Comparison of ENCODE assay signal across 13 cellular contexts in the genomic region with DNA sequence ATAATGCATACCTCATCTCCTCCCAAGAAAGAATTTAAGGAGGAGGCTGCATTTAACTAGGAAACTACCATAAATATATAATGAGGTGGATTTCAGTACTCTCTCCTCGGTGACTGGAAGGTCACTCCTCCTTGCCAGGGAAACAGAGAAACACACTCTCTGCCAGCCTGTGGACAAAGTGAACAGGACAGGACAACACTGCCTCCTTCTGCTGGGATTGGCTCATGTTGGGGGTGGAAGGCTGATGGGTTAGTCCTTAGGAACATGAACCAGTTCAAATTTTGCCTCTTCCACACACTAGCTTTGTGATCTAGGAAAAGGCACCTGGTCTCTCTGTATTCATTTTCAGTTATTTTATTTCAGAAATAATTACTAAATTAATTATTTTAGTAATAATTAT. TPM values are rescaled to one million over a fixed set of nuclear protein-coding genes. Genes with fewer than 3 reads are reported as not detected.
DNase-seq lines count a peak whose midpoint lies in the region; ATAC-seq, FAIRE-seq and TF ChIP-seq lines count a peak whose summit lies in the region.
"Had no signal": no experiment of that assay in that cellular context is flagged by ENCODE, and none has a peak within 500 bp of the region (broad histone marks: within the 10 kb centered on the region; RNA-seq: fewer than 3 reads in every experiment).

No MANE protein-coding gene starts in this region.

- H3K4me2 ChIP-seq in A549 (no peak overlapping the region), GM12878 (ENCODE audit: control insufficient read depth, insufficient read depth) (no peak overlapping the region), Karpas-422 (ENCODE audit: low read depth, low read length, poor library complexity, severe bottlenecking) (no peak overlapping the region)

- no peaks in the 10 kb centered on the region for H3K9me3 ChIP-seq in A549
- no peaks in the 10 kb centered on the region for H3K9me3 ChIP-seq in GM12878 (replicated peaks; ENCODE audit: control insufficient read depth, insufficient read depth, low read length)
- H3K9me3 ChIP-seq in Karpas-422 (ENCODE audit: low read length): no peaks in the 10 kb centered on the region
- H3K9me3 ChIP-seq: BLaER1 treated with 17β-estradiol and CSF1 and Interleukin-3, amounts not matched to agents 10 nM and 100 nM had no signal

- no peak for TF ChIP-seq CTCF in A549 (IDR thresholded peaks at IDR 0.05)
- peak in 1 of 3 experiments; percentile 26; a peak in 2 of 6 replicates for TF ChIP-seq CTCF in GM12878 (IDR thresholded peaks at IDR 0.05 in 2 of 3, conservative IDR thresholded peaks at IDR 0.05 in 1 of 3; ENCODE audit: control insufficient read depth in 2 of 3, extremely low read depth in 1 of 3, insufficient read depth in 1 of 3, low read depth in 3 of 3, low read length in 3 of 3)

- H3K9ac ChIP-seq in GM12878 (ENCODE audit: control insufficient read depth, insufficient read depth, low read length) (no peak overlapping the region), Karpas-422 (ENCODE audit: low read length) (no peak overlapping the region)
- H3K9ac ChIP-seq: BLaER1 treated with 17β-estradiol and CSF1 and Interleukin-3, amounts not matched to agents 10 nM and 100 nM had no signal

- H4K20me1 ChIP-seq in GM12878 (ENCODE audit: control insufficient read depth, insufficient read depth): no peaks in the 10 kb centered on the region
- no peaks in the 10 kb centered on the region for H4K20me1 ChIP-seq in Karpas-422 (ENCODE audit: insufficient read depth, low read depth, low read length)
- H4K20me1 ChIP-seq: BLaER1 treated with 17β-estradiol and CSF1 and Interleukin-3, amounts not matched to agents 10 nM and 100 nM had no signal

- POLR2A ChIA-PET in A549 (lab: Yijun Ruan, JAX) (no interaction called here), GM12878 (lab: Charles Lee) (interaction anchor here (1.3 kb wide), 1 partner anchor 114 kb away, joined by 3 read pairs; no protein-coding TSS in a partner anchor)

- H3K4me1 ChIP-seq in A549 (no peaks in the 10 kb centered on the region), GM12878 (ENCODE audit: control insufficient read depth, insufficient read depth, low read length) (no peaks in the 10 kb centered on the region), Karpas-422 (ENCODE audit: low read length) (no peaks in the 10 kb centered on the region)

- BruUV-seq in GM12878 (replicated peaks; lab: Mats Ljungman, UMichigan): no TSS peak

- DNase-seq in A549 (ENCODE audit: low read depth in 1 of 2, low spot score in 1 of 2): peak in 1 of 2 experiments; percentile 48
- DNase-seq in HPDE6-E6E7 (ENCODE audit: extremely low spot score): peak; percentile 22
- no peak for DNase-seq in GM12878 (ENCODE audit: low read depth, low spot score)
- DNase-seq in iris pigment epithelial cell (ENCODE audit: low read depth): peak; percentile 6
- no peak for DNase-seq in GF-D8 (lab: John Stamatoyannopoulos, UW)
- DNase-seq in hippocampal formation (lab: John Stamatoyannopoulos, UW): no peak
- no peak for DNase-seq in Karpas-422
- DNase-seq: dorsolateral prefrontal cortex, natural killer cell, NCI-H524 treated with DMSO at 0.1 percent for 48 hours had no signal

- FAIRE-seq in A549 (lab: Jason Lieb, UNC): no peak
- no peak for FAIRE-seq in GM12878 (lab: Jason Lieb, UNC)

- RAD21 ChIA-PET in GM12878 (lab: Charles Lee; ENCODE audit: unreplicated experiment): interaction anchor here (0.7 to 6.6 kb wide), 8 partner anchors 12 to 245 kb away, joined by 3 to 81 read pairs (median 4); no protein-coding TSS in a partner anchor

- CTCF ChIA-PET in A549 (lab: Yijun Ruan, JAX): interaction anchor here (1.0 to 2.2 kb wide), 7 partner anchors 10 to 137 kb away, joined by 3 to 13 read pairs (median 4); no protein-coding TSS in a partner anchor
- CTCF ChIA-PET in GM12878 (lab: Yijun Ruan, JAX): interaction anchor here (0.8 to 9.1 kb wide), 22 partner anchors 11 to 560 kb away, joined by 3 to 129 read pairs (median 3); partner anchors contain the start of gene SRI

- no peak for TF ChIP-seq EP300 in A549 (IDR thresholded peaks at IDR 0.05)
- no peak for TF ChIP-seq EP300 in GM12878 (IDR thresholded peaks at IDR 0.05; ENCODE audit: borderline replicate concordance in 1 of 2, control insufficient read depth in 1 of 2, low read depth in 2 of 2, low read length in 2 of 2)

- TF ChIP-seq RAD21 in A549 (conservative IDR thresholded peaks at IDR 0.05 in 1 of 2, IDR thresholded peaks at IDR 0.05 in 1 of 2) (peak in 1 of 2 experiments; percentile 49; a peak in 2 of 5 replicates), GM12878 (IDR thresholded peaks at IDR 0.05; ENCODE audit: insufficient read depth, low read depth, low read length) (no peak)

- peak; percentile 58 to 82; a peak in 3 of 6 replicates for ATAC-seq in A549
- peak; percentile 44; the same call in 2 of the 3 replicates for ATAC-seq in GM12878
- ATAC-seq in HG03095 (IDR thresholded peaks at IDR 0.05; ENCODE audit: unreplicated experiment): no peak

- intact Hi-C loops in GM12878 (cut with micrococcal nuclease; ENCODE audit: unreplicated experiment): loop anchor here (5.0 kb wide), 1 partner anchor 475 kb away; no protein-coding TSS in a partner anchor

- H3K27ac ChIP-seq in A549 (no peak overlapping the region), GM12878 (ENCODE audit: control insufficient read depth, insufficient read depth) (no peak overlapping the region), Karpas-422 (ENCODE audit: low read length) (no peak overlapping the region)
- H3K27ac ChIP-seq: dorsolateral prefrontal cortex had no signal

- no peak for TF ChIP-seq POLR2A in A549 (IDR thresholded peaks at IDR 0.05; ENCODE audit: low read length)
- TF ChIP-seq POLR2A in GM12878 (IDR thresholded peaks at IDR 0.05; ENCODE audit: low read depth, low read length): no peak

- H3K36me3 ChIP-seq in GM12878 (ENCODE audit: control insufficient read depth in 2 of 2, insufficient read depth in 2 of 2, low read length in 1 of 2) (no peaks in the 10 kb centered on the region), Karpas-422 (ENCODE audit: insufficient read depth, low read length) (no peaks in the 10 kb centered on the region)
- H3K36me3 ChIP-seq: BLaER1 treated with 17β-estradiol and CSF1 and Interleukin-3, amounts not matched to agents 10 nM and 100 nM had no signal

- 0% methylated on average over 1 of the region's 1 CpG for WGBS in A549 (ENCODE audit: missing lambda C conversion rate)
- WGBS in GM12878 (ENCODE audit: insufficient coverage, insufficient replicate concordance, low lambda C conversion rate, missing lambda C conversion rate): 33% methylated on average over 1 of the region's 1 CpG

- no peaks in the 10 kb centered on the region for H3K27me3 ChIP-seq in GM12878 (replicated peaks in 1 of 2; ENCODE audit: control insufficient read depth in 2 of 2, insufficient read depth in 2 of 2, low read length in 1 of 2)
- H3K27me3 ChIP-seq in Karpas-422 (ENCODE audit: low read length): no peaks in the 10 kb centered on the region
- H3K27me3 ChIP-seq: BLaER1 treated with 17β-estradiol and CSF1 and Interleukin-3, amounts not matched to agents 10 nM and 100 nM; dorsolateral prefrontal cortex had no signal

- in situ Hi-C loops in GM12878 (cut with MboI): no loop called here

- H3K79me2 ChIP-seq in GM12878 (ENCODE audit: control insufficient read depth, insufficient read depth, low read length) (no peaks in the 10 kb centered on the region), Karpas-422 (ENCODE audit: low read length) (no peaks in the 10 kb centered on the region)

- H3K4me3 ChIP-seq in A549 (no peak overlapping the region), GM12878 (no peak overlapping the region), Karpas-422 (ENCODE audit: low read length) (no peak overlapping the region)
- H3K4me3 ChIP-seq: BLaER1 treated with 17β-estradiol and CSF1 and Interleukin-3, amounts not matched to agents 10 nM and 100 nM had no signal

- H2AFZ ChIP-seq in GM12878 (ENCODE audit: control insufficient read depth, low read depth, low read length): no peak overlapping the region
- no peak overlapping the region for H2AFZ ChIP-seq in Karpas-422 (ENCODE audit: low read length)

- H3K9me2 ChIP-seq in Karpas-422 (replicated peaks; ENCODE audit: insufficient read depth, low read length): no peaks in the 10 kb centered on the region

- SMC1A ChIA-PET in GM12878 (lab: Charles Lee; ENCODE audit: uncharacterized antibody, unreplicated experiment): interaction anchor here (0.5 to 6.2 kb wide), 14 partner anchors 12 to 471 kb away, joined by 3 to 89 read pairs (median 4); no protein-coding TSS in a partner anchor

TF ChIP-seq in A549, 52 proteins besides CTCF, POLR2A, EP300 and RAD21 (continues in another document):
- TF ChIP-seq ZNF302 (CRISPR knock-in tag; IDR thresholded peaks at IDR 0.05): no peak
- no peak for TF ChIP-seq RARB (CRISPR knock-in tag; IDR thresholded peaks at IDR 0.05)
- no peak for TF ChIP-seq CBX2 (IDR thresholded peaks at IDR 0.05; ENCODE audit: borderline replicate concordance, low read depth)

TF ChIP-seq in GM12878, 131 proteins besides CTCF, POLR2A, EP300 and RAD21 (continues in another document):
- no peak for TF ChIP-seq STAT1 (conservative IDR thresholded peaks at IDR 0.05)
- TF ChIP-seq RBBP5 (conservative IDR thresholded peaks at IDR 0.05): no peak

RNA-seq across cellular contexts. Expression of gene STEAP4, which starts 50.6 kb away (rescaled TPM):
- 0.01 TPM in 1 of 2 replicates, not detected in the other for polyA plus RNA-seq in A549 (2011; rRNA removed)
- polyA plus RNA-seq in A549 (2012; cell fraction: cytosol; rRNA removed): not detected in 2 replicates
- not detected in 2 replicates for polyA plus RNA-seq in A549 (2012; cell fraction: nucleus; rRNA removed)
- polyA plus RNA-seq in A549 (2017; fragmentation: RNase III; extraction: RNeasy Plus Mini Kit Qiagen cat#74134 plus additional on column Dnase treatment): not detected in 3 replicates
- not detected in 2 replicates for polyA minus RNA-seq in A549 (2011; rRNA and poly(A)+ RNA removed)
- total RNA-seq in GM12878 (2013; cell fraction: nucleolus; rRNA removed): 0.08 TPM in 1 of 2 replicates, not detected in the other
- total RNA-seq in GM12878 (2014; rRNA removed): not detected in 2 replicates
- not detected in 2 replicates for total RNA-seq in GM12878 (2014; rRNA removed; fragmentation: Illumina TruSeq; extraction: Trizol)
- total RNA-seq in GM12878 (2021): 0.05 and 0.13 TPM in 2 replicates
- 0.03 TPM for polyA plus RNA-seq in GM12878 (2011; ENCODE audit: low read depth)
- not detected in 2 replicates for polyA plus RNA-seq in GM12878 (2011; rRNA removed)
- not detected in 2 replicates for polyA plus RNA-seq in GM12878 (2011; cell fraction: cytosol; rRNA removed)
- not detected in 2 replicates for polyA plus RNA-seq in GM12878 (2011; cell fraction: nucleus; rRNA removed)
- polyA plus RNA-seq in GM12878 (2012): not detected in 2 replicates
- not detected in 2 replicates for polyA plus RNA-seq in GM12878 (2014; fragmentation: Illumina TruSeq; extraction: Trizol)
- polyA plus RNA-seq in GM12878 (2014; fragmentation: Nextera tagmentation; extraction: Ambion mirVana): not detected
- not detected in 2 replicates for polyA plus RNA-seq in GM12878 (2014; rRNA removed)
- polyA plus RNA-seq in GM12878 (2016; fragmentation: Nextera tagmentation; extraction: Ambion mirVana): not detected
- polyA minus RNA-seq in GM12878 (2011; rRNA and poly(A)+ RNA removed): not detected in 2 replicates
- polyA minus RNA-seq in GM12878 (2011; cell fraction: cytosol; rRNA and poly(A)+ RNA removed): not detected in 2 replicates
- under 0.01 TPM in 1 of 2 replicates, not detected in the other for polyA minus RNA-seq in GM12878 (2011; cell fraction: nucleus; rRNA and poly(A)+ RNA removed)
- not detected in 2 replicates for total RNA-seq in Karpas-422 (2014; rRNA removed; shearing (Covaris generic); ENCODE audit: low replicate concordance)
- total RNA-seq: activated CD8-positive, alpha-beta memory T cell treated with anti-CD3 and anti-CD28 coated beads for 36 hours had no signal

Comparison
In these comparisons a context has a peak if more than half of its experiments do, and no peak if none do; other contexts are left out.
1. DNase-seq: peak in HPDE6-E6E7 (single experiment) and iris pigment epithelial cell (single experiment); none in GM12878 (single experiment), GF-D8 (single experiment), hippocampal formation (0 of 2) and Karpas-422 (single experiment).